16 cellular contexts compared by ENCODE assay signal in genomic region chr1:108072294-108072693, GRCh38.
"Had no signal": no experiment of that assay in that cellular context is flagged by ENCODE, and none has a peak within 500 bp of the region (broad histone marks: within the 10 kb centered on the region; RNA-seq: fewer than 3 reads in every experiment).

No MANE protein-coding gene starts in this region.

- DNase-seq: activated CD4-positive, alpha-beta memory T cell treated with anti-CD3 and anti-CD28 coated beads for 36 hours; activated CD4-positive, CD25-positive, alpha-beta regulatory T cell treated with anti-CD3 and anti-CD28 coated beads, Interleukin-2, amount 50 U/mL, for 72 hours; activated gamma-delta T cell; activated naive CD8-positive, alpha-beta T cell treated with anti-CD3 and anti-CD28 coated beads for 36 hours; activated T-cell treated with anti-CD3 and anti-CD28 coated beads, Interleukin-2, amount 50 U/mL, for 4 hours; brain microvascular endothelial cell; dorsolateral prefrontal cortex; esophagus squamous epithelium; foreskin fibroblast; head of caudate nucleus; mesendoderm; sigmoid colon; stimulated activated CD4-positive, alpha-beta T cell treated with anti-CD3 and anti-CD28 coated beads, Interleukin-2, amount 100 ng/mL, for 24 hours; stimulated activated naive CD4-positive, alpha-beta T cell; substantia nigra had no signal

- H3K27ac ChIP-seq: brain microvascular endothelial cell, dorsolateral prefrontal cortex, esophagus squamous epithelium, sigmoid colon had no signal

- H3K9me3 ChIP-seq: esophagus squamous epithelium, sigmoid colon had no signal

- H3K36me3 ChIP-seq: brain microvascular endothelial cell, esophagus squamous epithelium, sigmoid colon had no signal

- H3K27me3 ChIP-seq: esophagus squamous epithelium, sigmoid colon had no signal

- H3K4me3 ChIP-seq: dorsolateral prefrontal cortex, esophagus squamous epithelium, sigmoid colon had no signal

- ATAC-seq: activated T-cell treated with anti-CD3 and anti-CD28 coated beads, Interleukin-2, amount 50 U/mL, for 4 hours; left lobe of liver had no signal
